9 cellular contexts compared by ENCODE assay signal in genomic region chr15:89128320-89129122, GRCh38. TPM values are rescaled to one million over a fixed set of nuclear protein-coding genes. Genes with fewer than 3 reads are reported as not detected.
A peak's percentile ranks its signal among the peaks of the same experiment; 100 is the strongest.
DNase-seq lines count a peak whose midpoint lies in the region; ATAC-seq and TF ChIP-seq lines count a peak whose summit lies in the region.
"Had no signal": no experiment of that assay in that cellular context is flagged by ENCODE, and none has a peak within 500 bp of the region (broad histone marks: within the 10 kb centered on the region; RNA-seq: fewer than 3 reads in every experiment).

No MANE protein-coding gene starts in this region.

- intact Hi-C loops in esophagus squamous epithelium (cut with DNase I) = loop anchor here (5.0 kb wide), 1 partner anchor 71 kb away; no protein-coding TSS in a partner anchor
- intact Hi-C loops in sciatic nerve (cut with DNase I) = no loop called here

- H3K9me3 ChIP-seq in esophagus squamous epithelium = no peaks in the 10 kb centered on the region

- TF ChIP-seq CTCF in esophagus squamous epithelium (IDR thresholded peaks at IDR 0.05) = no peak

- no peak overlapping the region for H3K4me3 ChIP-seq in esophagus squamous epithelium

- TF ChIP-seq POLR2A in esophagus squamous epithelium (IDR thresholded peaks at IDR 0.05) = no peak

- DNase-seq in OCI-M1 (lab: John Stamatoyannopoulos, UW) = peak; percentile 60
- DNase-seq in esophagus squamous epithelium (lab: John Stamatoyannopoulos, UW) = no peak
- no peak for DNase-seq in sciatic nerve (ENCODE audit: low spot score)
- no peak for DNase-seq in stimulated activated CD4-positive, alpha-beta T cell treated with anti-CD3 and anti-CD28 coated beads, Interleukin-12 subunit alpha, Interleukin-12 subunit beta, amount 100 ng/mL, for 4 hours
- DNase-seq: HFFc6 had no signal

- H3K27ac ChIP-seq in esophagus squamous epithelium = peak overlapping the region; percentile 22 to 47 (median 38)

- peaks cover 0 to 30% (median 12%) of the 10 kb centered on the region in 3 donors for H3K4me1 ChIP-seq in esophagus squamous epithelium

- H3K36me3 ChIP-seq in esophagus squamous epithelium = peaks cover 0 to 51% (median 0%) of the 10 kb centered on the region in 3 donors

- 88 to 96% methylated on average over 5 to 6 of the region's 6 CpGs for WGBS in esophagus squamous epithelium, 2 donors

- H3K27me3 ChIP-seq in esophagus squamous epithelium = no peaks in the 10 kb centered on the region

- ATAC-seq in GM18907 (IDR thresholded peaks at IDR 0.05; ENCODE audit: unreplicated experiment) = peak; percentile 38
- ATAC-seq in sciatic nerve = peak; percentile 23
- no peak for ATAC-seq in GM19023 (IDR thresholded peaks at IDR 0.05; ENCODE audit: unreplicated experiment)
- ATAC-seq in GM18517 (IDR thresholded peaks at IDR 0.05; ENCODE audit: unreplicated experiment) = no peak
- no peak for ATAC-seq in HG02571 (IDR thresholded peaks at IDR 0.05; ENCODE audit: unreplicated experiment)

RNA-seq across cellular contexts. Expression of gene ABHD2, which starts 40.3 kb away (rescaled TPM):
- total RNA-seq in esophagus squamous epithelium (10 to 100 TPM; 31.0 to 49.3 (median 35.3) TPM), sciatic nerve (70.5 TPM)

Comparison
In these comparisons a context has a peak if more than half of its experiments do, and no peak if none do; other contexts are left out.
1. ATAC-seq: peak in GM18907 (single experiment) and sciatic nerve (single experiment); none in GM19023 (single experiment), GM18517 (single experiment) and HG02571 (single experiment).